ENCODE assay signal across 34 cellular contexts in genomic region chr4:94962484-94962883, GRCh38.
"Had no signal": no experiment of that assay in that cellular context is flagged by ENCODE, and none has a peak within 500 bp of the region (broad histone marks: within the 10 kb centered on the region; RNA-seq: fewer than 3 reads in every experiment).

No MANE protein-coding gene starts in this region.

- H3K36me3 ChIP-seq: MG63 had no signal

- H3K27ac ChIP-seq: KMS-11 had no signal

- H3K4me3 ChIP-seq: MG63 had no signal

- H3K9ac ChIP-seq: KMS-11 had no signal

- H3K27me3 ChIP-seq: MG63 had no signal

- H3K9me3 ChIP-seq: MG63 had no signal

- H3K4me2 ChIP-seq: KMS-11 had no signal

- DNase-seq: Karpas-422, Kasumi-1, MG63, MM.1S, MV-4-11, NCI-H1048, NCI-H1092, NCI-H1092 treated with DMSO at 0.1 percent for 48 hours, NCI-H1105, NCI-H1105 treated with DMSO at 0.1 percent for 48 hours, NCI-H1417, NCI-H1417 treated with DMSO at 0.1 percent for 48 hours, NCI-H1436, NCI-H1436 treated with DMSO at 0.1 percent for 48 hours, NCI-H146, NCI-H1694, NCI-H1694 treated with DMSO at 0.1 percent for 48 hours, NCI-H187, NCI-H187 treated with DMSO at 0.1 percent for 48 hours, NCI-H1930, NCI-H2029, NCI-H2029 treated with DMSO at 0.1 percent for 48 hours, NCI-H2081, NCI-H2081 treated with DMSO at 0.1 percent for 48 hours, NCI-H2107, NCI-H2171 treated with DMSO at 0.1 percent for 48 hours, NCI-H226, NCI-H345, NCI-H446, NCI-H446 treated with DMSO at 0.1 percent for 48 hours, NCI-H510A, NCI-H510A treated with DMSO at 0.1 percent for 48 hours, NCI-H524 had no signal
